Comparison of ENCODE assay signal across 28 cellular contexts in genomic region chr16:74199066-74199841, GRCh38.
"Had no signal": no experiment of that assay in that cellular context is flagged by ENCODE, and none has a peak within 500 bp of the region (broad histone marks: within the 10 kb centered on the region; RNA-seq: fewer than 3 reads in every experiment).

No MANE protein-coding gene starts in this region.

- H3K9me3 Mint-ChIP-seq: memory B cell; natural killer cell; neural crest cell; stimulated activated naive CD8-positive, alpha-beta T cell treated with anti-CD3 and anti-CD28 coated beads, Interleukin-15, Interleukin-2, amounts not matched to agents 100 ng/mL and 50 ng/mL, for 24 hours had no signal

- H3K36me3 Mint-ChIP-seq: memory B cell; natural killer cell; stimulated activated naive B cell treated with anti-CD40 and anti-IgM and Interleukin-4, amounts not matched to agents 10 μg/mL and 1 μg/mL and 100 μg/mL, for 72 hours had no signal

- H3K4me1 Mint-ChIP-seq: memory B cell; natural killer cell; neural crest cell; stimulated activated naive B cell treated with anti-CD40 and anti-IgM and Interleukin-4, amounts not matched to agents 10 μg/mL and 1 μg/mL and 100 μg/mL, for 72 hours had no signal

- DNase-seq: cerebellar nuclear complex; dorsolateral prefrontal cortex; effector CD4-positive, alpha-beta T cell; foreskin keratinocyte; glutamatergic neuron; heart right ventricle; hippocampal formation; islet precursor cell; kidney glomerular epithelial cell; left colon; left ventricle myocardium superior; natural killer cell; spleen; stimulated activated CD4-positive, alpha-beta T cell treated with anti-CD3 and anti-CD28 coated beads, Interleukin-2, amount 100 ng/mL, for 48 hours; stimulated activated naive B cell treated with anti-CD40 and anti-IgM and Interleukin-4, amounts not matched to agents 10 μg/mL and 1 μg/mL and 100 μg/mL, for 72 hours; upper lobe of left lung had no signal

- H3K27ac Mint-ChIP-seq: memory B cell; natural killer cell; stimulated activated naive B cell treated with anti-CD40 and anti-IgM and Interleukin-4, amounts not matched to agents 10 μg/mL and 1 μg/mL and 100 μg/mL, for 72 hours; stimulated activated naive CD8-positive, alpha-beta T cell treated with anti-CD3 and anti-CD28 coated beads, Interleukin-15, Interleukin-2, amounts not matched to agents 100 ng/mL and 50 ng/mL, for 24 hours had no signal

- H3K4me3 Mint-ChIP-seq: memory B cell; natural killer cell; neural crest cell; stimulated activated naive B cell treated with anti-CD40 and anti-IgM and Interleukin-4, amounts not matched to agents 10 μg/mL and 1 μg/mL and 100 μg/mL, for 72 hours; stimulated activated naive CD8-positive, alpha-beta T cell treated with anti-CD3 and anti-CD28 coated beads, Interleukin-15, Interleukin-2, amounts not matched to agents 100 ng/mL and 50 ng/mL, for 24 hours had no signal

- H3K27ac ChIP-seq: dorsolateral prefrontal cortex, epithelial cell of prostate, foreskin keratinocyte, heart right ventricle, neutrophil, parathyroid adenoma, prostate gland, right atrium auricular region, skin epidermis, spleen, thoracic aorta, tibial nerve, upper lobe of left lung had no signal

- ATAC-seq: esophagus mucosa; foreskin keratinocyte; heart right ventricle; left colon; left ventricle myocardium superior; natural killer cell; stimulated activated naive B cell treated with anti-CD40 and anti-IgM and Interleukin-4, amounts not matched to agents 10 μg/mL and 1 μg/mL and 100 μg/mL, for 72 hours had no signal
